In genomic region chr9:34663296-34663590, GRCh38 we compare ENCODE assay signal across 19 cellular contexts. TPM values are rescaled to one million over a fixed set of nuclear protein-coding genes. Genes with fewer than 3 reads are reported as not detected.
DNase-seq lines count a peak whose midpoint lies in the region; ATAC-seq and TF ChIP-seq lines count a peak whose summit lies in the region.
"Had no signal": no experiment of that assay in that cellular context is flagged by ENCODE, and none has a peak within 500 bp of the region (broad histone marks: within the 10 kb centered on the region; RNA-seq: fewer than 3 reads in every experiment).

No MANE protein-coding gene starts in this region.

- no peaks in the 10 kb centered on the region for H3K9me3 Mint-ChIP-seq in CD8-positive, alpha-beta T cell
- no peaks in the 10 kb centered on the region for H3K9me3 Mint-ChIP-seq in T-cell
- H3K9me3 Mint-ChIP-seq in activated naive CD8-positive, alpha-beta T cell treated with anti-CD3 and anti-CD28 coated beads for 36 hours = no peaks in the 10 kb centered on the region

- peak overlapping the region; percentile 82 for H3K27ac Mint-ChIP-seq in CD8-positive, alpha-beta T cell
- H3K27ac Mint-ChIP-seq in T-cell = peak overlapping the region; percentile 94 to 97
- H3K27ac Mint-ChIP-seq in activated naive CD8-positive, alpha-beta T cell treated with anti-CD3 and anti-CD28 coated beads for 36 hours = peak overlapping the region; percentile 30

- no peak overlapping the region for H3K4me3 ChIP-seq in CD8-positive, alpha-beta T cell (ENCODE audit: low read depth, low read length)
- H3K4me3 ChIP-seq: gastrocnemius medialis, left ventricle myocardium inferior, pancreas, tibial nerve had no signal

- no peaks in the 10 kb centered on the region for H3K27me3 ChIP-seq in CD8-positive, alpha-beta T cell (ENCODE audit: insufficient read depth, low read length)
- no peaks in the 10 kb centered on the region for H3K27me3 ChIP-seq in foreskin keratinocyte
- H3K27me3 ChIP-seq: gastrocnemius medialis, pancreas, tibial nerve had no signal

- DNase-seq in CD8-positive, alpha-beta T cell = peak in 2 of 7 experiments; percentile 27 to 38
- peak in 5 of 34 experiments; percentile 6 to 39 (median 26) for DNase-seq in T-cell
- DNase-seq in activated naive CD8-positive, alpha-beta T cell treated with anti-CD3 and anti-CD28 coated beads for 36 hours = no peak
- DNase-seq in foreskin keratinocyte = peak; percentile 43 to 75
- DNase-seq in HCEC 1CT = no peak
- DNase-seq in SHP77 (lab: John Stamatoyannopoulos, UW) = no peak
- no peak for DNase-seq in NCI-H1930 (lab: John Stamatoyannopoulos, UW)
- DNase-seq: amniotic stem cell; gastrocnemius medialis; left ventricle myocardium inferior; NCI-H2081 treated with DMSO at 0.1 percent for 48 hours; NCI-H524 treated with DMSO at 0.1 percent for 48 hours; pancreas; stimulated activated CD4-positive, alpha-beta T cell treated with anti-CD3 and anti-CD28 coated beads, Interleukin-2, amount 100 ng/mL, for 48 hours had no signal

- H3K36me3 ChIP-seq in CD8-positive, alpha-beta T cell (ENCODE audit: insufficient read depth, low read length) = peaks cover 9% of the 10 kb centered on the region
- H3K36me3 ChIP-seq: pancreas had no signal

- ATAC-seq in CD8-positive, alpha-beta T cell = no peak
- ATAC-seq in T-cell (replicated peaks in 1 of 4) = peak in 3 of 4 experiments; percentile 3 to 21 (median 8)
- no peak for ATAC-seq in foreskin keratinocyte
- no peak for ATAC-seq in GM21447 (IDR thresholded peaks at IDR 0.05; ENCODE audit: unreplicated experiment)
- ATAC-seq: gastrocnemius medialis, HepG2, pancreas had no signal

- no peaks in the 10 kb centered on the region for H3K27me3 Mint-ChIP-seq in CD8-positive, alpha-beta T cell (ENCODE audit: low read depth)
- no peaks in the 10 kb centered on the region for H3K27me3 Mint-ChIP-seq in T-cell
- no peaks in the 10 kb centered on the region for H3K27me3 Mint-ChIP-seq in activated naive CD8-positive, alpha-beta T cell treated with anti-CD3 and anti-CD28 coated beads for 36 hours

- peaks cover 36% of the 10 kb centered on the region for H3K4me1 Mint-ChIP-seq in CD8-positive, alpha-beta T cell (ENCODE audit: low read depth)
- H3K4me1 Mint-ChIP-seq in T-cell = peaks cover 47 to 63% (median 47%) of the 10 kb centered on the region in 3 donors
- H3K4me1 Mint-ChIP-seq in activated naive CD8-positive, alpha-beta T cell treated with anti-CD3 and anti-CD28 coated beads for 36 hours = peaks cover 25% of the 10 kb centered on the region

- no peak for TF ChIP-seq CTCF in CD8-positive, alpha-beta T cell (IDR thresholded peaks at IDR 0.05)
- TF ChIP-seq CTCF in foreskin keratinocyte (conservative IDR thresholded peaks at IDR 0.05) = no peak

- CTCF ChIA-PET in CD8-positive, alpha-beta T cell (lab: Charles Lee) = interaction anchor here (1.1 to 7.1 kb wide), 8 partner anchors 12 to 48 kb away, joined by 3 to 66 read pairs (median 16); partner anchors contain the start of genes GALT and SIGMAR1
- CTCF ChIA-PET in T-cell (lab: Charles Lee) = interaction anchor here (1.0 to 4.4 kb wide), 6 partner anchors 16 to 43 kb away, joined by 3 to 39 read pairs (median 4); partner anchors contain the start of genes DCTN3 (in 1 of the 2), GALT (in 1 of the 2) and SIGMAR1 (in 1 of the 2)

- intact Hi-C loops in CD8-positive, alpha-beta T cell (cut with DNase I, micrococcal nuclease) = loop anchor here (10.0 kb wide), 3 partner anchors 412 to 1152 kb away; partner anchors contain the start of genes TESK1 (in 2 of the 2), FANCG (in 1 of the 2), HINT2 (in 1 of the 2) and SPAG8 (in 1 of the 2)

- peaks cover 37% of the 10 kb centered on the region for H3K4me1 ChIP-seq in CD8-positive, alpha-beta T cell (ENCODE audit: insufficient read depth, low read length)
- H3K4me1 ChIP-seq in foreskin keratinocyte = peaks cover 23% of the 10 kb centered on the region
- H3K4me1 ChIP-seq: pancreas had no signal

- peaks cover 18% of the 10 kb centered on the region for H3K36me3 Mint-ChIP-seq in CD8-positive, alpha-beta T cell
- peaks cover 21% of the 10 kb centered on the region for H3K36me3 Mint-ChIP-seq in T-cell
- peaks cover 2% of the 10 kb centered on the region for H3K36me3 Mint-ChIP-seq in activated naive CD8-positive, alpha-beta T cell treated with anti-CD3 and anti-CD28 coated beads for 36 hours

- POLR2A ChIA-PET in CD8-positive, alpha-beta T cell (lab: Charles Lee) = interaction anchor here (1.4 to 2.6 kb wide), 2 partner anchors 17 to 26 kb away, joined by 5 to 10 read pairs; partner anchors contain the start of genes GALT and SIGMAR1
- POLR2A ChIA-PET in T-cell (lab: Charles Lee) = interaction anchor here in 1 of 2 donors (1.0 kb wide), 1 partner anchor 26 kb away, joined by 3 read pairs; the partner anchor contains the start of gene SIGMAR1

- peak overlapping the region; percentile 23 for H3K27ac ChIP-seq in CD8-positive, alpha-beta T cell (ENCODE audit: low read depth, low read length)
- H3K27ac ChIP-seq in foreskin keratinocyte = peak overlapping the region; percentile 59
- H3K27ac ChIP-seq: pancreas had no signal

- H3K9me3 ChIP-seq in CD8-positive, alpha-beta T cell (ENCODE audit: low read length) = no peaks in the 10 kb centered on the region
- H3K9me3 ChIP-seq: gastrocnemius medialis, left ventricle myocardium inferior, pancreas, tibial nerve had no signal

- peak overlapping the region; percentile 26 for H3K4me3 Mint-ChIP-seq in CD8-positive, alpha-beta T cell
- H3K4me3 Mint-ChIP-seq in T-cell = peak overlapping the region; percentile 18 to 86 (median 28)
- no peak overlapping the region for H3K4me3 Mint-ChIP-seq in activated naive CD8-positive, alpha-beta T cell treated with anti-CD3 and anti-CD28 coated beads for 36 hours

RNA-seq across cellular contexts. Expression of gene CCL27, which starts 0.8 kb away (rescaled TPM):
- not detected for total RNA-seq in CD8-positive, alpha-beta T cell
- total RNA-seq in T-cell (not detected), foreskin keratinocyte (0.49 and 0.95 TPM in 2 replicates)
- under 1 TPM in 1 of 2 experiments, not detected in 1; 0.82 TPM for total RNA-seq in activated naive CD8-positive, alpha-beta T cell treated with anti-CD3 and anti-CD28 coated beads for 36 hours
- polyA plus RNA-seq in foreskin keratinocyte = 1.2 and 2.5 TPM in 2 replicates
- total RNA-seq: endothelial cell of umbilical vein, HepG2, pancreas, SK-MEL-5 had no signal
- polyA plus RNA-seq: endothelial cell of umbilical vein, HepG2, pancreas had no signal

RNA-seq across cellular contexts. Expression of gene IL11RA, which starts 11.3 kb away (rescaled TPM):
- total RNA-seq in CD8-positive, alpha-beta T cell = 10 to 100 TPM; 67.5 to 68.9 TPM
- total RNA-seq in T-cell (100 to 1,000 TPM; 166 to 220 (median 180) TPM), foreskin keratinocyte (3.0 and 3.6 TPM in 2 replicates)
- 10 to 100 TPM; 12.1 to 13.0 TPM for total RNA-seq in activated naive CD8-positive, alpha-beta T cell treated with anti-CD3 and anti-CD28 coated beads for 36 hours
- 2.8 and 3.2 TPM in 2 replicates for polyA plus RNA-seq in foreskin keratinocyte

RNA-seq across cellular contexts. Expression of gene GALT, which starts 16.8 kb away (rescaled TPM):
- total RNA-seq in CD8-positive, alpha-beta T cell = 10 to 100 TPM; 64.7 to 68.4 TPM
- 100 to 1,000 TPM; 177 to 255 (median 215) TPM for total RNA-seq in T-cell
- 10 to 100 TPM; 42.4 to 43.4 TPM for total RNA-seq in activated naive CD8-positive, alpha-beta T cell treated with anti-CD3 and anti-CD28 coated beads for 36 hours
- total RNA-seq in foreskin keratinocyte = 30.5 and 42.4 TPM in 2 replicates
- polyA plus RNA-seq in foreskin keratinocyte = 48.7 and 57.0 TPM in 2 replicates

RNA-seq across cellular contexts. Expression of gene SIGMAR1, which starts 25.7 kb away (rescaled TPM):
- 1 to 10 TPM; 8.5 to 9.6 TPM for total RNA-seq in CD8-positive, alpha-beta T cell
- total RNA-seq in T-cell = 10 to 100 TPM; 27.7 to 65.9 (median 60.9) TPM
- total RNA-seq in activated naive CD8-positive, alpha-beta T cell treated with anti-CD3 and anti-CD28 coated beads for 36 hours = 100 to 1,000 TPM; 111 to 113 TPM
- total RNA-seq in foreskin keratinocyte = 134 and 155 TPM in 2 replicates
- 175 and 195 TPM in 2 replicates for polyA plus RNA-seq in foreskin keratinocyte

RNA-seq across cellular contexts. Expression of gene CCL19, which starts 27.8 kb away (rescaled TPM):
- total RNA-seq in CD8-positive, alpha-beta T cell = not detected
- total RNA-seq in T-cell (not detected), foreskin keratinocyte (not detected in 2 replicates)
- total RNA-seq in activated naive CD8-positive, alpha-beta T cell treated with anti-CD3 and anti-CD28 coated beads for 36 hours = not detected
- polyA plus RNA-seq in foreskin keratinocyte = not detected in 2 replicates
- total RNA-seq: endothelial cell of umbilical vein, gastrocnemius medialis, HepG2, SK-MEL-5, tibial nerve had no signal
- polyA plus RNA-seq: endothelial cell of umbilical vein, HepG2 had no signal

Comparison
In these comparisons a context has a peak if more than half of its experiments do, and no peak if none do; other contexts are left out.
1. ATAC-seq: peak in T-cell (3 of 4); none in CD8-positive, alpha-beta T cell (single experiment), foreskin keratinocyte (single experiment) and GM21447 (single experiment).
2. DNase-seq: peak in foreskin keratinocyte (2 of 2); none in activated naive CD8-positive, alpha-beta T cell treated with anti-CD3 and anti-CD28 coated beads for 36 hours (single experiment), HCEC 1CT (single experiment), SHP77 (0 of 2) and NCI-H1930 (0 of 2).
3. H3K27ac Mint-ChIP-seq: peak in every context shown above with its lines; median percentile 96 in T-cell; 82 in CD8-positive, alpha-beta T cell; 30 in activated naive CD8-positive, alpha-beta T cell treated with anti-CD3 and anti-CD28 coated beads for 36 hours.
4. RNA of gene IL11RA, which starts 11.3 kb away (total RNA-seq): 166 to 220 TPM in T-cell and 67.5 to 68.9 TPM in CD8-positive, alpha-beta T cell; 12.1 to 13.0 TPM in activated naive CD8-positive, alpha-beta T cell treated with anti-CD3 and anti-CD28 coated beads for 36 hours and 3.0 to 3.6 TPM in foreskin keratinocyte; every median in the first group is over 4 times any median in the second.